Comparison of ENCODE assay signal across 8 cellular contexts in the genomic region with DNA sequence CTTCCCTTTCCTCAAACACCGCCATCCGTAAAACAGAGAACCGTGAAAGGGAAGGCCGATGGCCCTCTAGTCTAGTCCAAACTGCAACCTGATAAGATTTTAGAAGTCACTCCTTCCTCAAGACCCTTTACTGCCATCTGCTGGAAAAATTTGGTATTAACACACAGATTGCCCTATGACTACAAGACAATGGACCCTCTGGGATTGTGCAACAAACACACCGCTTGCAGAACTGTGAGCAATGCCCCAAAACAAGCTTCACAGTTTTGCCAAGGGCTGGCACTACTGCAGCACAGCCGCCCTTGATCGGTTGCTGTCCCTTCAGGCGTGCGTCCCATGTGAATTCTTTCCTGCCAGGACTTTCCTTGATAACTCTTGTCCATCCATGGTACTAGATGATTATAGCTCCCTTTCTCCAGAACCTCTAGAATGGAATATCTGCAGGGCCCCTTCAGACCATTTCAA.
DNase-seq lines count a peak whose midpoint lies in the region; ATAC-seq and TF ChIP-seq lines count a peak whose summit lies in the region.

No MANE protein-coding gene starts in this region.

- no peaks in the 10 kb centered on the region for H3K9me3 ChIP-seq in NT2/D1 (ENCODE audit: insufficient read depth, low read length)
- H3K9me3 ChIP-seq in neutrophil, result no peaks in the 10 kb centered on the region

- H3K27me3 ChIP-seq in GM06990 (replicated peaks; ENCODE audit: control insufficient read depth, insufficient read depth, low read length) (no peaks in the 10 kb centered on the region), NT2/D1 (ENCODE audit: insufficient read depth, insufficient read length) (no peaks in the 10 kb centered on the region), neutrophil (no peaks in the 10 kb centered on the region)

- H3K4me3 ChIP-seq in GM06990 (replicated peaks; ENCODE audit: low read depth, low read length), result no peak overlapping the region
- no peak overlapping the region for H3K4me3 ChIP-seq in NT2/D1 (ENCODE audit: insufficient read length, low read depth)
- H3K4me3 ChIP-seq in neutrophil (ENCODE audit: low read depth in 1 of 2, low read length in 1 of 2), result no peak overlapping the region

- peak; percentile 94 for ATAC-seq in GM21825 (IDR thresholded peaks at IDR 0.05; ENCODE audit: unreplicated experiment)

- H3K4me1 ChIP-seq in NT2/D1 (ENCODE audit: insufficient read depth, insufficient read length), result no peaks in the 10 kb centered on the region
- H3K4me1 ChIP-seq in neutrophil (ENCODE audit: control insufficient read depth in 1 of 2, insufficient read depth in 1 of 2, low read depth in 1 of 2, low read length in 1 of 2), result peaks cover 10 to 13% of the 10 kb centered on the region in 2 experiments

- DNase-seq in GM06990 (ENCODE audit: extremely low read depth, insufficient read length) (peak; percentile 14), NT2/D1 (ENCODE audit: low read depth, low spot score) (peak; percentile 89), activated T-cell treated with anti-CD3 and anti-CD28 coated beads for 4 hours (peak; percentile 52), fibroblast of the conjunctiva (ENCODE audit: low read depth) (peak; percentile 91)
- no peak for DNase-seq in activated effector memory CD4-positive, alpha-beta T cell treated with anti-CD3 and anti-CD28 coated beads, Interleukin-2, amount 50 U/mL, for 16 hours

- peak; percentile 67 for TF ChIP-seq CTCF in GM06990 (IDR thresholded peaks at IDR 0.05; ENCODE audit: insufficient read depth, low read length, poor library complexity, severe bottlenecking)
- TF ChIP-seq CTCF in neutrophil (IDR thresholded peaks at IDR 0.05), result peak; percentile 84

- TF ChIP-seq EP300 in Ishikawa (IDR thresholded peaks at IDR 0.05; ENCODE audit: borderline replicate concordance), result no peak

- TF ChIP-seq RAD21 in Ishikawa (IDR thresholded peaks at IDR 0.05; ENCODE audit: low read depth), result peak; percentile 94

- H3K27ac ChIP-seq in neutrophil, result no peak overlapping the region

- H3K36me3 ChIP-seq in GM06990 (ENCODE audit: control insufficient read depth, insufficient read depth, low read length), result no peaks in the 10 kb centered on the region
- H3K36me3 ChIP-seq in NT2/D1 (ENCODE audit: insufficient read depth, insufficient read length, low read length), result no peaks in the 10 kb centered on the region
- H3K36me3 ChIP-seq in neutrophil, result no peaks in the 10 kb centered on the region

- H3K9ac ChIP-seq in NT2/D1 (ENCODE audit: insufficient read length, low read depth), result no peak overlapping the region

TF ChIP-seq in Ishikawa, 13 proteins besides CTCF, POLR2A, EP300 and RAD21:
- TF ChIP-seq CEBPB (IDR thresholded peaks at IDR 0.05) (peak; percentile 99), TAF1 (IDR thresholded peaks at IDR 0.05; ENCODE audit: low read depth) (no peak)
TF ChIP-seq in Ishikawa: peak in this region for 1.
